Comparison of ENCODE assay signal across 8 cellular contexts in the genomic region with DNA sequence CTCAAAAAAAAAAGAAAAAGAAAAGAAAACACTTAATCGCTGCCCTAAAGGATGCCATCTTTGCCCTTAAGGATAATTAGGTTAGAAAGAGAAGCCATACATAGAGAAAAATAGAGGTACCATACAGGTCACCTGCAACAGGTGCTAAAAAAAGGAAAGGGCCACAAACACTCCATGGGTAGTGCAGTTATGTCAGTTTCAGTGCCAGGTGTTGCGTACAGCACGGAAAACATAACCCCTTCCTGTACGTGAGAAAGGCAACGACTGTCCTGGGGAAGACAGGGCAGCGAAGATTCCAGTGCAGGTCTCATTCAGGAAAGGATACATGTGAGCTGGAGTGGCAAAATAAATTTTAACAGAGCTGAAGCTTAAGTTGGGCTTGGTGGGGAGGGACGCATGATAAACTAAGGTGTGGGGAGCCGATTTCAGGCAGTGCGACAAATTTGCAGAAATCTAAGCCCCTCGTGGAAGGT. TPM values are rescaled to one million over a fixed set of nuclear protein-coding genes. Genes with fewer than 3 reads are reported as not detected.
DNase-seq lines count a peak whose midpoint lies in the region; ATAC-seq and TF ChIP-seq lines count a peak whose summit lies in the region.

No MANE protein-coding gene starts in this region.

- CTCF ChIA-PET in BJ (lab: Yijun Ruan, JAX) = interaction anchor here (0.6 to 2.2 kb wide), 5 partner anchors 8 to 107 kb away, joined by 3 to 6 read pairs (median 4); partner anchors contain the start of gene POU6F1

- no peak for DNase-seq in BJ (ENCODE audit: low read depth)
- DNase-seq in NCI-H526 (lab: John Stamatoyannopoulos, UW) = peak; percentile 70 to 71
- peak; percentile 29 for DNase-seq in dermis blood vessel endothelial cell
- no peak for DNase-seq in natural killer cell treated with Interleukin-12 subunit alpha and Interleukin-12 subunit beta and Interleukin-15 and Interleukin-18, amount 100 ng/mL, for 72 hours (ENCODE audit: low spot score)
- no peak for DNase-seq in NCI-H1694 (lab: John Stamatoyannopoulos, UW)
- no peak for DNase-seq in GM03348 (ENCODE audit: low spot score)

- H3K27me3 ChIP-seq in BJ (ENCODE audit: control insufficient read depth, insufficient read depth, low read length) = no peaks in the 10 kb centered on the region

- peak; percentile 6 for ATAC-seq in GM21390 (IDR thresholded peaks at IDR 0.05; ENCODE audit: unreplicated experiment)
- no peak for ATAC-seq in natural killer cell treated with Interleukin-12 subunit alpha and Interleukin-12 subunit beta and Interleukin-15 and Interleukin-18, amount 100 ng/mL, for 72 hours
- ATAC-seq in GM18502 (IDR thresholded peaks at IDR 0.05; ENCODE audit: poor library complexity, unreplicated experiment) = no peak

- no peak for TF ChIP-seq CTCF in BJ (IDR thresholded peaks at IDR 0.05; ENCODE audit: insufficient read depth, low read depth, low read length)

- no peaks in the 10 kb centered on the region for H3K9me3 Mint-ChIP-seq in natural killer cell treated with Interleukin-12 subunit alpha and Interleukin-12 subunit beta and Interleukin-15 and Interleukin-18, amount 100 ng/mL, for 72 hours

- H3K36me3 Mint-ChIP-seq in natural killer cell treated with Interleukin-12 subunit alpha and Interleukin-12 subunit beta and Interleukin-15 and Interleukin-18, amount 100 ng/mL, for 72 hours = peaks cover 23% of the 10 kb centered on the region

- H3K27ac Mint-ChIP-seq in natural killer cell treated with Interleukin-12 subunit alpha and Interleukin-12 subunit beta and Interleukin-15 and Interleukin-18, amount 100 ng/mL, for 72 hours = peak overlapping the region; percentile 96 to 98

- peak overlapping the region; percentile 89 for H3K4me3 Mint-ChIP-seq in natural killer cell treated with Interleukin-12 subunit alpha and Interleukin-12 subunit beta and Interleukin-15 and Interleukin-18, amount 100 ng/mL, for 72 hours

- POLR2A ChIA-PET in BJ (lab: Charles Lee) = interaction anchor here (0.7 to 1.2 kb wide), 2 partner anchors 20 to 214 kb away, joined by 5 to 22 read pairs; partner anchors contain the start of gene POU6F1

- peak overlapping the region; percentile 75 for H3K4me3 ChIP-seq in BJ (ENCODE audit: low read depth, low read length)

- no peaks in the 10 kb centered on the region for H3K27me3 Mint-ChIP-seq in natural killer cell treated with Interleukin-12 subunit alpha and Interleukin-12 subunit beta and Interleukin-15 and Interleukin-18, amount 100 ng/mL, for 72 hours

- H3K36me3 ChIP-seq in BJ (ENCODE audit: control insufficient read depth, insufficient read depth, low read length) = peaks cover 9% of the 10 kb centered on the region

- peaks cover 34% of the 10 kb centered on the region in 2 donors for H3K4me1 Mint-ChIP-seq in natural killer cell treated with Interleukin-12 subunit alpha and Interleukin-12 subunit beta and Interleukin-15 and Interleukin-18, amount 100 ng/mL, for 72 hours (ENCODE audit: low read depth in 2 of 2)

RNA-seq across cellular contexts. Expression of gene DAZAP2, which starts 0.6 kb away (rescaled TPM):
- polyA plus RNA-seq in BJ (2011; rRNA removed) = 288 and 433 TPM in 2 replicates
- 150 and 244 TPM in 2 replicates for polyA minus RNA-seq in BJ (2011; rRNA and poly(A)+ RNA removed)
- total RNA-seq in dermis blood vessel endothelial cell = 78.6 and 129 TPM in 2 replicates
- 100 to 1,000 TPM in 1 of 2 donors, 10 to 100 TPM in 1; 78.3 to 141 TPM for total RNA-seq in natural killer cell treated with Interleukin-12 subunit alpha and Interleukin-12 subunit beta and Interleukin-15 and Interleukin-18, amount 100 ng/mL, for 72 hours

RNA-seq across cellular contexts. Expression of gene POU6F1, which starts 20.2 kb away (rescaled TPM):
- 2.5 and 4.7 TPM in 2 replicates for polyA plus RNA-seq in BJ (2011; rRNA removed)
- polyA minus RNA-seq in BJ (2011; rRNA and poly(A)+ RNA removed) = 2.5 and 3.7 TPM in 2 replicates
- total RNA-seq in dermis blood vessel endothelial cell = 2.6 and 4.8 TPM in 2 replicates
- total RNA-seq in natural killer cell treated with Interleukin-12 subunit alpha and Interleukin-12 subunit beta and Interleukin-15 and Interleukin-18, amount 100 ng/mL, for 72 hours = 1 to 10 TPM; 3.6 to 5.3 TPM

RNA-seq across cellular contexts. Expression of gene SMAGP, which starts 32.1 kb away (rescaled TPM):
- polyA plus RNA-seq in BJ (2011; rRNA removed) = 54.7 and 57.6 TPM in 2 replicates
- 28.0 and 30.1 TPM in 2 replicates for polyA minus RNA-seq in BJ (2011; rRNA and poly(A)+ RNA removed)
- total RNA-seq in dermis blood vessel endothelial cell = 15.1 and 24.0 TPM in 2 replicates
- 10 to 100 TPM in 1 of 2 donors, 1 to 10 TPM in 1; 3.8 to 11.5 TPM for total RNA-seq in natural killer cell treated with Interleukin-12 subunit alpha and Interleukin-12 subunit beta and Interleukin-15 and Interleukin-18, amount 100 ng/mL, for 72 hours

Comparison
In these comparisons a context has a peak if more than half of its experiments do, and no peak if none do; other contexts are left out.
1. DNase-seq: peak in NCI-H526 (2 of 2) and dermis blood vessel endothelial cell (single experiment); none in BJ (single experiment), natural killer cell treated with Interleukin-12 subunit alpha and Interleukin-12 subunit beta and Interleukin-15 and Interleukin-18, amount 100 ng/mL, for 72 hours (single experiment), NCI-H1694 (single experiment) and GM03348 (single experiment).